ENCODE assay signal across 9 cellular contexts in the genomic region with DNA sequence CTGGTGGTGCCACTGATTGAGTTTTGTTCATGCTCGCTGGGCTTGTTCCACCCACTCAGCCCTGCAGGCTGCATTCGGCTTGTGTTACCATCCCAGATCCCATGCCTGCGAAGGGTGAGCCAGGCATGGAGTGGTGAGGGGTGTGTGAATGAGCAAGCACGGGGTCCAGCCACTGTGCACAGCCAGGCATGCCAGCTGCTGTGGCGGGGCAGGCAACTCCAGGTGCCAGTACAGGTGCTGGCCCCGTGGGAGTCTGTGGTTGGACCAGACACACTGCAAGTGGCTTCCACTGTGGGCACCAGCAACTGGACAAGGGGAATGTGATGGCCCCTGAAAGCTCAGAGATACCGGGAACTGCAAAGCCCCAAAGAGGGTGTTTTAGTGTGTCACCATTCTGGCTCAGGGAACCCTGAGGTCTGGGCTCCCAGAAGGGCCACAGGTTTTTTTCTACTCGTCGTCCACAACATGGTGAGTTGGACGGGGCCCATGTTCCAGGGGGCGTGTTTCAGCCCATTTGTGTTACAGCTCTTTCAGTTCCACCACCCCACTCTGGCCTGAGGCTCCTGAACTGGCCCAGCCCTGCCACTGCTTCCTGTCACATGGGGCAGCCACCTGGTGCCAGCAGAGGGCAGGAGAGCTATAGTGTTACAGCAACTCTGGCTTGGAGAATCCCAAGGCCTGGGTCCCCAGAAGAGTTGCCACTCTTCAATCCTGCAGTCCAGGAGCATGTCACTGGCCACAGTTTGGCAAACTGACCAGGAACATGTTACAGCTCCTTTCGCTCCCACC.
DNase-seq lines count a peak whose midpoint lies in the region; ATAC-seq and TF ChIP-seq lines count a peak whose summit lies in the region.
"Had no signal": no experiment of that assay in that cellular context is flagged by ENCODE, and none has a peak within 500 bp of the region (broad histone marks: within the 10 kb centered on the region; RNA-seq: fewer than 3 reads in every experiment).

No MANE protein-coding gene starts in this region.

- ATAC-seq in GM21390 (IDR thresholded peaks at IDR 0.05; ENCODE audit: unreplicated experiment) = peak; percentile 77

- peak; percentile 1 for DNase-seq in NCI-H1694 (lab: John Stamatoyannopoulos, UW)
- no peak for DNase-seq in NCI-H1694 treated with DMSO at 0.1 percent for 48 hours (lab: John Stamatoyannopoulos, UW)
- peak; percentile 20 for DNase-seq in iPS DF 19.7 (ENCODE audit: low read depth, low spot score)
- DNase-seq in GM19238 (ENCODE audit: insufficient read length, low spot score) = no peak
- DNase-seq in SW480 (ENCODE audit: low spot score) = no peak
- no peak for DNase-seq in DMS79 treated with DMSO at 0.1 percent for 48 hours (lab: John Stamatoyannopoulos, UW)
- DNase-seq: stimulated activated CD4-positive, alpha-beta T cell treated with anti-CD3 and anti-CD28 coated beads, Interleukin-4, amount 100 ng/mL, for 24 hours had no signal

- peak; percentile 20; the same call in 1 of the 2 replicates for TF ChIP-seq RAD21 in Ishikawa (IDR thresholded peaks at IDR 0.05; ENCODE audit: low read depth)

- no peak for TF ChIP-seq EP300 in Ishikawa (IDR thresholded peaks at IDR 0.05; ENCODE audit: borderline replicate concordance)

TF ChIP-seq in Ishikawa, 13 proteins besides CTCF, POLR2A, EP300 and RAD21:
- TF ChIP-seq CEBPB (IDR thresholded peaks at IDR 0.05) = no peak
- no peak for TF ChIP-seq NFIC (IDR thresholded peaks at IDR 0.05)
- TF ChIP-seq USF1 (IDR thresholded peaks at IDR 0.05) = peak; percentile 50; the same call in 1 of the 2 replicates

Comparison
In these comparisons a context has a peak if more than half of its experiments do, and no peak if none do; other contexts are left out.
1. DNase-seq: peak in NCI-H1694 (single experiment) and iPS DF 19.7 (single experiment); none in NCI-H1694 treated with DMSO at 0.1 percent for 48 hours (single experiment), GM19238 (single experiment), SW480 (single experiment) and DMS79 treated with DMSO at 0.1 percent for 48 hours (single experiment).